22 cellular contexts compared by ENCODE assay signal in genomic region chr12:5014269-5014668, GRCh38. TPM values are rescaled to one million over a fixed set of nuclear protein-coding genes. Genes with fewer than 3 reads are reported as not detected.
DNase-seq lines count a peak whose midpoint lies in the region; ATAC-seq, FAIRE-seq and TF ChIP-seq lines count a peak whose summit lies in the region.
"Had no signal": no experiment of that assay in that cellular context is flagged by ENCODE, and none has a peak within 500 bp of the region (broad histone marks: within the 10 kb centered on the region; RNA-seq: fewer than 3 reads in every experiment).

No MANE protein-coding gene starts in this region.

- no CpG with 5 or more reads among the region's 2 CpGs for WGBS in IMR-90 (ENCODE audit: extremely low coverage in 2 of 2, insufficient read length in 1 of 2), 2 experiments

- H3K4me3 Mint-ChIP-seq in HFFc6 = no peak overlapping the region
- H3K4me3 Mint-ChIP-seq: CD8-positive, alpha-beta T cell had no signal

- H3K27me3 Mint-ChIP-seq in HFFc6 (ENCODE audit: insufficient read depth) = peaks cover 63% of the 10 kb centered on the region

- H3K27me3 ChIP-seq in IMR-90 (ENCODE audit: control insufficient read depth, insufficient read depth, low read length) (peaks cover 49% of the 10 kb centered on the region), bronchial epithelial cell (ENCODE audit: control insufficient read depth, insufficient read depth, low read length) (no peaks in the 10 kb centered on the region)
- H3K27me3 ChIP-seq: Peyer's patch had no signal

- H2BK15ac ChIP-seq in IMR-90 (ENCODE audit: low read depth, low read length) = no peak overlapping the region

- H3K23ac ChIP-seq in IMR-90 (ENCODE audit: low read depth, low read length) = no peak overlapping the region

- no peak for TF ChIP-seq RAD21 in IMR-90 (IDR thresholded peaks at IDR 0.05; ENCODE audit: low read length)

- DNase-seq in AG20443 (ENCODE audit: low spot score) (peak; percentile 43), IMR-90 (peak; percentile 3), bronchial epithelial cell (ENCODE audit: low read depth) (peak; percentile 9), renal cortical epithelial cell (ENCODE audit: low read depth) (peak; percentile 42), HFFc6 (no peak), urothelium cell line (ENCODE audit: low spot score) (no peak)
- DNase-seq: ACHN; CD8-positive, alpha-beta T cell; DND-41; GDM1; GOT3; Karpas-422; MM.1S; NCI-H1436 treated with DMSO at 0.1 percent for 48 hours; NCI-H2081 treated with DMSO at 0.1 percent for 48 hours; NCI-H2227 treated with DMSO at 0.1 percent for 48 hours; NCI-H526; Peyer's patch; SHP77 had no signal

- FAIRE-seq in bronchial epithelial cell (lab: Jason Lieb, UNC) = no peak
- no peak for FAIRE-seq in urothelium cell line (lab: Jason Lieb, UNC)
- FAIRE-seq: D721Med had no signal

- H3K9me1 ChIP-seq in IMR-90 (ENCODE audit: insufficient read depth, low read length) = no peaks in the 10 kb centered on the region

- H4K8ac ChIP-seq in IMR-90 (ENCODE audit: low read depth in 2 of 2, low read length in 2 of 2) = no peak overlapping the region

- H3K27ac Mint-ChIP-seq in HFFc6 = no peak overlapping the region
- H3K27ac Mint-ChIP-seq: CD8-positive, alpha-beta T cell had no signal

- POLR2A ChIA-PET in IMR-90 (lab: Charles Lee; ENCODE audit: unreplicated experiment) = no interaction called here

- no peak overlapping the region for H2BK5ac ChIP-seq in IMR-90 (ENCODE audit: low read depth, low read length, poor library complexity, severe bottlenecking)

- H3K27ac ChIP-seq in IMR-90 (ENCODE audit: insufficient read depth, low read length) = no peak overlapping the region
- H3K27ac ChIP-seq: Peyer's patch had no signal

- H3K4me1 ChIP-seq in IMR-90 (ENCODE audit: control insufficient read depth, insufficient read depth, low read length) = no peaks in the 10 kb centered on the region
- H3K4me1 ChIP-seq: Peyer's patch had no signal

- H2BK20ac ChIP-seq in IMR-90 (ENCODE audit: low read depth, low read length) = no peak overlapping the region

- no peak overlapping the region for H2BK120ac ChIP-seq in IMR-90 (ENCODE audit: low read depth, low read length)

- H3K56ac ChIP-seq in IMR-90 (ENCODE audit: extremely low read depth, insufficient read depth, low read length) = no peak overlapping the region

- dilution Hi-C loops in IMR-90 (cut with HindIII; ENCODE audit: low sequenced_read_pairs, unreplicated experiment) = no loop called here

- no TSS peak for BruUV-seq in IMR-90 (replicated peaks; lab: Mats Ljungman, UMichigan)

- TF ChIP-seq POLR2A in IMR-90 (IDR thresholded peaks at IDR 0.05; ENCODE audit: low read depth, low read length) = no peak

- H4K20me1 ChIP-seq in IMR-90 (ENCODE audit: insufficient read depth, low read length) = no peaks in the 10 kb centered on the region

- no peaks in the 10 kb centered on the region for H3K36me3 Mint-ChIP-seq in HFFc6 (ENCODE audit: low read depth)
- H3K36me3 Mint-ChIP-seq: CD8-positive, alpha-beta T cell had no signal

- H3K4me3 ChIP-seq in IMR-90 (ENCODE audit: insufficient read depth, low read depth, low read length) (no peak overlapping the region), bronchial epithelial cell (ENCODE audit: low read depth, low read length) (no peak overlapping the region)
- H3K4me3 ChIP-seq: Peyer's patch had no signal

- no peak overlapping the region for H4K91ac ChIP-seq in IMR-90 (ENCODE audit: insufficient read depth, low read depth, low read length)

- H3K79me1 ChIP-seq in IMR-90 (ENCODE audit: low read depth in 1 of 2, low read length in 2 of 2) = no peaks in the 10 kb centered on the region

- no peak overlapping the region for H3K14ac ChIP-seq in IMR-90 (replicated peaks; ENCODE audit: low read depth, low read length)

- CTCF ChIA-PET in IMR-90 (lab: Yijun Ruan, JAX) = no interaction called here

- H3K36me3 ChIP-seq in IMR-90 (ENCODE audit: control insufficient read depth, insufficient read depth, low read length) = no peaks in the 10 kb centered on the region
- H3K36me3 ChIP-seq in bronchial epithelial cell (ENCODE audit: control insufficient read depth, insufficient read depth, low read length) = no peaks in the 10 kb centered on the region
- H3K36me3 ChIP-seq: Peyer's patch had no signal

- ATAC-seq in IMR-90 (ENCODE audit: low read depth) (no peak), GM21737 (IDR thresholded peaks at IDR 0.05; ENCODE audit: unreplicated experiment) (no peak)
- ATAC-seq: CD8-positive, alpha-beta T cell had no signal

- no peak overlapping the region for H2AK5ac ChIP-seq in IMR-90 (ENCODE audit: low read depth, low read length)

- intact Hi-C loops in IMR-90 (cut with micrococcal nuclease) = no loop called here

- H3K4me2 ChIP-seq in IMR-90 (ENCODE audit: low read depth, low read length) = no peak overlapping the region

- H2AFZ ChIP-seq in IMR-90 (replicated peaks; ENCODE audit: low read length, poor library complexity) = no peak overlapping the region

- H3K18ac ChIP-seq in IMR-90 (ENCODE audit: low read depth, low read length) = no peak overlapping the region

- no peak overlapping the region for H3K4ac ChIP-seq in IMR-90 (ENCODE audit: low read depth, low read length)

- no peaks in the 10 kb centered on the region for H3K9me3 ChIP-seq in IMR-90 (ENCODE audit: control insufficient read depth, insufficient read depth, low read length)
- H3K9me3 ChIP-seq: Peyer's patch had no signal

- no peak overlapping the region for H3K9ac ChIP-seq in IMR-90 (ENCODE audit: low read depth, low read length)

- no peak overlapping the region for H2AK9ac ChIP-seq in IMR-90 (replicated peaks; ENCODE audit: low read depth, low read length, poor library complexity)

- H3K4me1 Mint-ChIP-seq in HFFc6 (ENCODE audit: low read depth) = no peaks in the 10 kb centered on the region

- no peaks in the 10 kb centered on the region for H3K9me3 Mint-ChIP-seq in HFFc6
- H3K9me3 Mint-ChIP-seq: CD8-positive, alpha-beta T cell had no signal

- in situ Hi-C loops in IMR-90 (cut with MboI; ENCODE audit: low sequenced_read_pairs) = loop anchor here (10.0 kb wide), 1 partner anchor 781 kb away; no protein-coding TSS in a partner anchor

- H4K5ac ChIP-seq in IMR-90 (ENCODE audit: low read depth, low read length) = no peak overlapping the region

- TF ChIP-seq CTCF in IMR-90 (conservative IDR thresholded peaks at IDR 0.05; ENCODE audit: low read depth, low read length) (no peak), bronchial epithelial cell (IDR thresholded peaks at IDR 0.05; ENCODE audit: insufficient read depth, low read length, severe bottlenecking) (no peak), HFFc6 (IDR thresholded peaks at IDR 0.05) (no peak)

TF ChIP-seq in IMR-90, 13 proteins besides CTCF, POLR2A, EP300 and RAD21:
- no peak for TF ChIP-seq USF2 (IDR thresholded peaks at IDR 0.05; ENCODE audit: low read depth, low read length)
- TF ChIP-seq SMC3 (IDR thresholded peaks at IDR 0.05; ENCODE audit: low read depth, low read length) = no peak
- TF ChIP-seq CEBPB (IDR thresholded peaks at IDR 0.05; ENCODE audit: low read depth, low read length) = peak; percentile 68

RNA-seq across cellular contexts. Expression of gene KCNA5, which starts 29.4 kb away (rescaled TPM):
- total RNA-seq in IMR-90 (2012; rRNA removed) = not detected in 2 replicates
- not detected in 2 replicates for polyA plus RNA-seq in IMR-90 (2012; rRNA removed)
- not detected in 2 replicates for polyA plus RNA-seq in IMR-90 (2012; cell fraction: cytosol; rRNA removed)
- polyA plus RNA-seq in IMR-90 (2012; cell fraction: nucleus; rRNA removed; ENCODE audit: low replicate concordance) = not detected in 2 replicates
- total RNA-seq in bronchial epithelial cell = not detected in 2 replicates
- not detected in 2 replicates for total RNA-seq in renal cortical epithelial cell
- not detected for total RNA-seq in HFFc6 (2021; fragmentation: NEBNext Ultra II Directional; extraction: Animal tissue kit (Norgen Biotek cat#: 25700))
- total RNA-seq: CD8-positive, alpha-beta T cell had no signal
- polyA plus RNA-seq: BJ had no signal

Comparison
In these comparisons a context has a peak if more than half of its experiments do, and no peak if none do; other contexts are left out.
1. DNase-seq: peak in AG20443 (single experiment), IMR-90 (single experiment), bronchial epithelial cell (single experiment) and renal cortical epithelial cell (single experiment); none in HFFc6 (single experiment) and urothelium cell line (single experiment).